ENCODE assay signal across 25 cellular contexts in the genomic region with DNA sequence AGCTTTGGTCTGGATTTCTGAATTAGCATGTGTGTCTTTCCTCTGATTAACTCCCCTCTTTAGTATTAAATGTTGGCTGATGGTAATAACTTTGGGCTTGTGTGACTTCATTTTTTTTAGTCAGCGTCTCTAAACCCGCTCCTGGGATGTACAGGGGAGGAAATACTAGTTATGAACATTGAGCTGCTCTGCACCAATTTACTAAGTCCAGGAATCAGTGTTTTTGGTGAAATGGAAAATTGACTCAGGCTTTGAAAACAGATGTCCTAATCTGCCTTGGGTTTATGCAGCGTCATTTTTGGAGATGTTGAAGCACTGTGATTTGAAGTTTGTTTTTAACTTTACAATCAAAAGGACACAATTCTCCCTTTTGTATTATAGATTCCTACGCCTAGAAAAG. TPM values are rescaled to one million over a fixed set of nuclear protein-coding genes. Genes with fewer than 3 reads are reported as not detected.
DNase-seq lines count a peak whose midpoint lies in the region; ATAC-seq and TF ChIP-seq lines count a peak whose summit lies in the region.
"Had no signal": no experiment of that assay in that cellular context is flagged by ENCODE, and none has a peak within 500 bp of the region (broad histone marks: within the 10 kb centered on the region; RNA-seq: fewer than 3 reads in every experiment).

No MANE protein-coding gene starts in this region.

- TF ChIP-seq EP300 in stomach (IDR thresholded peaks at IDR 0.05) = no peak

- H3K9me2 ChIP-seq in GM23338 (ENCODE audit: insufficient read depth) = no peaks in the 10 kb centered on the region

- H3K9me3 Mint-ChIP-seq in GM23338 (no peaks in the 10 kb centered on the region), mesothelial cell of epicardium (no peaks in the 10 kb centered on the region), T-cell (no peaks in the 10 kb centered on the region)
- H3K9me3 Mint-ChIP-seq: activated naive CD8-positive, alpha-beta T cell treated with anti-CD3 and anti-CD28 coated beads, Interleukin-2, amount 10 ng/mL, durations not matched to agents 7 days and 5 days; CD14-positive monocyte; central memory CD8-positive, alpha-beta T cell had no signal

- no peak overlapping the region for H3K4me2 ChIP-seq in GM23338

- H3K4me3 ChIP-seq in GM23338 (no peak overlapping the region), stomach (no peak overlapping the region)
- H3K4me3 ChIP-seq: right atrium auricular region, upper lobe of right lung had no signal

- no peaks in the 10 kb centered on the region for H3K27me3 Mint-ChIP-seq in GM23338 (ENCODE audit: insufficient read depth, low read depth, poor library complexity)
- no peaks in the 10 kb centered on the region for H3K27me3 Mint-ChIP-seq in mesothelial cell of epicardium (ENCODE audit: low read depth)
- H3K27me3 Mint-ChIP-seq in T-cell = no peaks in the 10 kb centered on the region
- H3K27me3 Mint-ChIP-seq: activated naive CD8-positive, alpha-beta T cell treated with anti-CD3 and anti-CD28 coated beads, Interleukin-2, amount 10 ng/mL, durations not matched to agents 7 days and 5 days; central memory CD8-positive, alpha-beta T cell had no signal

- H3K79me2 ChIP-seq in GM23338 (replicated peaks; ENCODE audit: insufficient read depth) = peaks cover 77% of the 10 kb centered on the region

- DNase-seq in AG20443 (ENCODE audit: low spot score) (peak; percentile 31), GM23338 (ENCODE audit: low spot score) (no peak), caudate nucleus (lab: John Stamatoyannopoulos, UW) (no peak), mesothelial cell of epicardium (ENCODE audit: low spot score in 2 of 2, unreplicated experiment in 2 of 2) (no peak), stomach (no peak), NCI-H2227 (lab: John Stamatoyannopoulos, UW; ENCODE audit: unreplicated experiment) (no peak), T-cell (no peak)
- DNase-seq: activated CD4-positive, alpha-beta T cell treated with anti-CD3 and anti-CD28 coated beads, Interleukin-2, amount 50 U/mL, for 48 hours; activated CD4-positive, CD25-positive, alpha-beta regulatory T cell; activated CD8-positive, alpha-beta memory T cell treated with anti-CD3 and anti-CD28 coated beads, Interleukin-2, amount 50 U/mL, for 48 hours; activated effector memory CD4-positive, alpha-beta T cell treated with Interleukin-2 at 50 U/mL for 16 hours; activated naive CD8-positive, alpha-beta T cell treated with anti-CD3 and anti-CD28 coated beads, Interleukin-2, amount 10 ng/mL, durations not matched to agents 7 days and 5 days; dermis blood vessel endothelial cell; kidney; NCI-H1092 treated with DMSO at 0.1 percent for 48 hours; NCI-H187; NCI-H524 treated with DMSO at 0.1 percent for 48 hours; PC-3; stimulated activated CD4-positive, alpha-beta T cell treated with anti-CD3 and anti-CD28 coated beads, Interleukin-2, amount 100 ng/mL, for 48 hours; upper lobe of right lung had no signal

- no peak for TF ChIP-seq POLR2A in stomach (IDR thresholded peaks at IDR 0.05)

- intact Hi-C loops in stomach (cut with DNase I; ENCODE audit: low total_unique reads) = no loop called here

- no peaks in the 10 kb centered on the region for H3K27me3 ChIP-seq in GM23338 (ENCODE audit: insufficient read depth)
- no peaks in the 10 kb centered on the region for H3K27me3 ChIP-seq in stomach
- H3K27me3 ChIP-seq: right atrium auricular region, upper lobe of right lung had no signal

- no peaks in the 10 kb centered on the region; the same call in 2 of the 3 replicates for H3K4me1 Mint-ChIP-seq in GM23338
- peaks cover 19% of the 10 kb centered on the region for H3K4me1 Mint-ChIP-seq in mesothelial cell of epicardium
- peaks cover 48 to 55% (median 51%) of the 10 kb centered on the region in 3 donors for H3K4me1 Mint-ChIP-seq in T-cell

- peaks cover 24% of the 10 kb centered on the region for H4K20me1 ChIP-seq in GM23338 (replicated peaks; ENCODE audit: insufficient read depth)

- 71 to 85% (median 81%) methylated on average over 4 of the region's 4 CpGs for WGBS in stomach, 5 donors

- peaks cover 3% of the 10 kb centered on the region; the same call in 1 of the 3 replicates for H3K36me3 Mint-ChIP-seq in GM23338 (ENCODE audit: low read depth)
- peaks cover 5% of the 10 kb centered on the region for H3K36me3 Mint-ChIP-seq in mesothelial cell of epicardium
- peaks cover 6% of the 10 kb centered on the region for H3K36me3 Mint-ChIP-seq in T-cell

- H3F3A ChIP-seq in GM23338 (replicated peaks; ENCODE audit: low read depth) = peaks cover 14% of the 10 kb centered on the region; the same call in 1 of the 2 replicates

- ATAC-seq in GM23338 (no peak), T-cell (replicated peaks in 1 of 4) (no peak)
- ATAC-seq: PC-3, Right ventricle myocardium inferior, upper lobe of right lung had no signal

- no peak overlapping the region for H2AFZ ChIP-seq in GM23338
- H2AFZ ChIP-seq: parathyroid adenoma had no signal

- H3K27ac ChIP-seq in GM23338 (ENCODE audit: low read depth) (peak overlapping the region; percentile 41), caudate nucleus (ENCODE audit: low read depth, low read length) (peak overlapping the region; percentile 44), stomach (no peak overlapping the region)
- H3K27ac ChIP-seq: parathyroid adenoma, right atrium auricular region, upper lobe of right lung had no signal

- H3K4me3 Mint-ChIP-seq in GM23338 = no peak overlapping the region
- H3K4me3 Mint-ChIP-seq in mesothelial cell of epicardium = no peak overlapping the region
- no peak overlapping the region for H3K4me3 Mint-ChIP-seq in T-cell
- H3K4me3 Mint-ChIP-seq: activated naive CD8-positive, alpha-beta T cell treated with anti-CD3 and anti-CD28 coated beads, Interleukin-2, amount 10 ng/mL, durations not matched to agents 7 days and 5 days; CD14-positive monocyte; central memory CD8-positive, alpha-beta T cell had no signal

- no peaks in the 10 kb centered on the region for H3K9me3 ChIP-seq in stomach
- H3K9me3 ChIP-seq: right atrium auricular region, upper lobe of right lung had no signal

- CTCF ChIA-PET in T-cell (lab: Charles Lee) = interaction anchor here in 1 of 2 donors (0.5 kb wide), 1 partner anchor 45 kb away, joined by 3 read pairs; no protein-coding TSS in a partner anchor

- POLR2A ChIA-PET in T-cell (lab: Charles Lee) = no interaction called here

- no peaks in the 10 kb centered on the region for H3K4me1 ChIP-seq in GM23338 (ENCODE audit: insufficient read depth)
- peaks cover 0 to 60% (median 24%) of the 10 kb centered on the region in 4 donors for H3K4me1 ChIP-seq in stomach
- H3K4me1 ChIP-seq: parathyroid adenoma had no signal

- TF ChIP-seq CTCF in GM23338 (conservative IDR thresholded peaks at IDR 0.05; ENCODE audit: low read depth in 2 of 2) (no peak), mesothelial cell of epicardium (IDR thresholded peaks at IDR 0.05; ENCODE audit: unreplicated experiment) (no peak), stomach (IDR thresholded peaks at IDR 0.05) (no peak)

- H3K36me3 ChIP-seq in GM23338 (ENCODE audit: insufficient read depth) (no peaks in the 10 kb centered on the region), stomach (peaks cover 0 to 6% (median 0%) of the 10 kb centered on the region in 4 donors)
- H3K36me3 ChIP-seq: right atrium auricular region had no signal

- H3K27ac Mint-ChIP-seq in GM23338 = no peak overlapping the region
- H3K27ac Mint-ChIP-seq in mesothelial cell of epicardium = peak overlapping the region; percentile 10
- no peak overlapping the region for H3K27ac Mint-ChIP-seq in T-cell
- H3K27ac Mint-ChIP-seq: activated naive CD8-positive, alpha-beta T cell treated with anti-CD3 and anti-CD28 coated beads, Interleukin-2, amount 10 ng/mL, durations not matched to agents 7 days and 5 days; CD14-positive monocyte had no signal

TF ChIP-seq in GM23338, 12 proteins besides CTCF, POLR2A, EP300 and RAD21 (continues in another document):
- TF ChIP-seq, protein P1, sequence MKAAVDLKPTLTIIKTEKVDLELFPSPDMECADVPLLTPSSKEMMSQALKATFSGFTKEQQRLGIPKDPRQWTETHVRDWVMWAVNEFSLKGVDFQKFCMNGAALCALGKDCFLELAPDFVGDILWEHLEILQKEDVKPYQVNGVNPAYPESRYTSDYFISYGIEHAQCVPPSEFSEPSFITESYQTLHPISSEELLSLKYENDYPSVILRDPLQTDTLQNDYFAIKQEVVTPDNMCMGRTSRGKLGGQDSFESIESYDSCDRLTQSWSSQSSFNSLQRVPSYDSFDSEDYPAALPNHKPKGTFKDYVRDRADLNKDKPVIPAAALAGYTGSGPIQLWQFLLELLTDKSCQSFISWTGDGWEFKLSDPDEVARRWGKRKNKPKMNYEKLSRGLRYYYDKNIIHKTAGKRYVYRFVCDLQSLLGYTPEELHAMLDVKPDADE (IDR thresholded peaks at IDR 0.05) = no peak
- no peak for TF ChIP-seq EZH2phosphoT487 (IDR thresholded peaks at IDR 0.05; ENCODE audit: unreplicated experiment)

RNA-seq across cellular contexts. Expression of a gene that starts 22.3 kb away (rescaled TPM):
- 9.2 and 10.8 TPM in 2 replicates for total RNA-seq in GM23338 (2014; rRNA removed; shearing (Covaris generic))
- polyA plus RNA-seq in GM23338 (2016; fragmentation: Nextera tagmentation; extraction: Ambion mirVana) = 9.2 and 11.7 TPM in 2 replicates
- total RNA-seq in mesothelial cell of epicardium = 27.0 to 28.7 TPM (median 28.1 TPM) in 3 replicates
- total RNA-seq in stomach = 10 to 100 TPM in 4 of 5 donors, 1 to 10 TPM in 1; 1.4 to 40.6 (median 15.4) TPM
- polyA plus RNA-seq in stomach = 10 to 100 TPM in 2 of 3 donors, 1 to 10 TPM in 1; 6.3 to 11.8 (median 11.2) TPM
- total RNA-seq in T-cell = 10 to 100 TPM; 23.1 to 42.1 (median 32.1) TPM

RNA-seq across cellular contexts. Expression of a gene that starts 46.2 kb away (rescaled TPM):
- total RNA-seq in GM23338 (2014; rRNA removed; shearing (Covaris generic)) = 75.5 and 79.9 TPM in 2 replicates
- polyA plus RNA-seq in GM23338 (2016; fragmentation: Nextera tagmentation; extraction: Ambion mirVana) (40.6 and 46.2 TPM in 2 replicates), stomach (1 to 10 TPM; 1.1 to 4.0 (median 3.1) TPM)
- total RNA-seq in mesothelial cell of epicardium (16.4 to 18.9 TPM (median 16.8 TPM) in 3 replicates), stomach (1 to 10 TPM in 4 of 5 donors, not detected in 1; 1.4 to 9.8 (median 4.5) TPM), T-cell (1 to 10 TPM; 1.3 to 3.2 (median 2.1) TPM)

Comparison
In these comparisons a context has a peak if more than half of its experiments do, and no peak if none do; other contexts are left out.
1. H3K27ac ChIP-seq: peak in GM23338 (single experiment) and caudate nucleus (single experiment); none in stomach (0 of 5).